1 cellular context compared by ENCODE assay signal in the genomic region with DNA sequence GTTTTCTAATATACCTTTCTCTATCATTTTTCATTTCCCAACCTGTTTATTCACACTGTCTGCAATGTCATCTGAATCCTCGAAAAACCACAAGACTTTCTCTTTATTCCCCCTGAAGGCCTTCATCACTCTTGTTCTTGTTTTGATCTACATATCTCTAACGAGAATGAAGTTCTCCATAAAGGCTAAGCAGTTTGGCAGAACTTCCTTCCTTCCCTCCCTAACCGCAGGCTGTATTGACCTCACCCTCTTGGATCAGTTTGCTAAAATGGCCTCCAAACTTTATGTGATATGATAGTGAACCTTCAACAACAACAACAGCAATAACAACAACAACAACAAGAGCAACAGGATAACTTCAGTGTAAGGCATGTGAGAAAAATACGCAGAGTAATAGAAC.
TF ChIP-seq lines count a peak whose summit lies in the region.

No MANE protein-coding gene starts in this region.

TF ChIP-seq in endothelial cell of umbilical vein, 7 proteins besides CTCF, POLR2A, EP300 and RAD21 (continued from another document):
- TF ChIP-seq POLR2AphosphoS5 (IDR thresholded peaks at IDR 0.05; ENCODE audit: insufficient read depth, low read depth, low read length) = no peak
- no peak for TF ChIP-seq EZH2 (IDR thresholded peaks at IDR 0.05; ENCODE audit: borderline replicate concordance, low read depth, low read length, severe bottlenecking)
